1 cellular context compared by ENCODE assay signal in the genomic region with DNA sequence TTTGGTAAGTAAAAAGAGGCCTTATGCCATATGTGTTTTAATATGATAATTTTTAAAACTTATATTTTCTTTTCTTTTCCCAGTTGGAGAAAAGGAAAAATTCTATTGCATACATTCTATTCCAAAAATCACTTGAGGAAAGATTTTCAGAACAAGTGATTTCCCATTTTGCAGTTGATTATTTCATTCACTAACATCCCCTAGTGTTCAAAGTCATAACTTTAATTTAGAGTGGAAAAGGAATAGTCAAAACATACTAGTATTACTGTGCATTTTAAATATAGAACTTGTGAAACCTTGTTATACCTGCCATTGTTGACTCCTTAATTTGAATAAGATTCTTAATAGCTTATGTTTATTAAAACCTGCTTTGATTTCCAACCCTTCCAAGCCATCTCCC.
TF ChIP-seq lines count a peak whose summit lies in the region.

No MANE protein-coding gene starts in this region.

TF ChIP-seq in SK-N-SH treated with all-trans-retinoic acid at 6 μM for 48 hours, 23 proteins besides CTCF, POLR2A, EP300 and RAD21 (continued from another document):
- TF ChIP-seq ZNF8 (CRISPR knock-in tag; IDR thresholded peaks at IDR 0.05) (no peak), ZFP3 (CRISPR knock-in tag; IDR thresholded peaks at IDR 0.05) (no peak), ISL1 (CRISPR knock-in tag; IDR thresholded peaks at IDR 0.05) (no peak), BACH2 (CRISPR knock-in tag; IDR thresholded peaks at IDR 0.05; ENCODE audit: borderline replicate concordance) (no peak), CSDC2 (CRISPR knock-in tag; IDR thresholded peaks at IDR 0.05) (no peak), OSR1 (CRISPR knock-in tag; IDR thresholded peaks at IDR 0.05) (no peak)
- TF ChIP-seq, protein P1, sequence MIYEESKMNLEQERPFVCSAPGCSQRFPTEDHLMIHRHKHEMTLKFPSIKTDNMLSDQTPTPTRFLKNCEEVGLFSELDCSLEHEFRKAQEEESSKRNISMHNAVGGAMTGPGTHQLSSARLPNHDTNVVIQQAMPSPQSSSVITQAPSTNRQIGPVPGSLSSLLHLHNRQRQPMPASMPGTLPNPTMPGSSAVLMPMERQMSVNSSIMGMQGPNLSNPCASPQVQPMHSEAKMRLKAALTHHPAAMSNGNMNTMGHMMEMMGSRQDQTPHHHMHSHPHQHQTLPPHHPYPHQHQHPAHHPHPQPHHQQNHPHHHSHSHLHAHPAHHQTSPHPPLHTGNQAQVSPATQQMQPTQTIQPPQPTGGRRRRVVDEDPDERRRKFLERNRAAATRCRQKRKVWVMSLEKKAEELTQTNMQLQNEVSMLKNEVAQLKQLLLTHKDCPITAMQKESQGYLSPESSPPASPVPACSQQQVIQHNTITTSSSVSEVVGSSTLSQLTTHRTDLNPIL (CRISPR knock-in tag; IDR thresholded peaks at IDR 0.05; ENCODE audit: low read depth), result no peak
- TF ChIP-seq, protein P2, sequence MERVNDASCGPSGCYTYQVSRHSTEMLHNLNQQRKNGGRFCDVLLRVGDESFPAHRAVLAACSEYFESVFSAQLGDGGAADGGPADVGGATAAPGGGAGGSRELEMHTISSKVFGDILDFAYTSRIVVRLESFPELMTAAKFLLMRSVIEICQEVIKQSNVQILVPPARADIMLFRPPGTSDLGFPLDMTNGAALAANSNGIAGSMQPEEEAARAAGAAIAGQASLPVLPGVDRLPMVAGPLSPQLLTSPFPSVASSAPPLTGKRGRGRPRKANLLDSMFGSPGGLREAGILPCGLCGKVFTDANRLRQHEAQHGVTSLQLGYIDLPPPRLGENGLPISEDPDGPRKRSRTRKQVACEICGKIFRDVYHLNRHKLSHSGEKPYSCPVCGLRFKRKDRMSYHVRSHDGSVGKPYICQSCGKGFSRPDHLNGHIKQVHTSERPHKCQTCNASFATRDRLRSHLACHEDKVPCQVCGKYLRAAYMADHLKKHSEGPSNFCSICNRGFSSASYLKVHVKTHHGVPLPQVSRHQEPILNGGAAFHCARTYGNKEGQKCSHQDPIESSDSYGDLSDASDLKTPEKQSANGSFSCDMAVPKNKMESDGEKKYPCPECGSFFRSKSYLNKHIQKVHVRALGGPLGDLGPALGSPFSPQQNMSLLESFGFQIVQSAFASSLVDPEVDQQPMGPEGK (CRISPR knock-in tag; IDR thresholded peaks at IDR 0.05; ENCODE audit: borderline replicate concordance), result no peak
- TF ChIP-seq, protein P3, sequence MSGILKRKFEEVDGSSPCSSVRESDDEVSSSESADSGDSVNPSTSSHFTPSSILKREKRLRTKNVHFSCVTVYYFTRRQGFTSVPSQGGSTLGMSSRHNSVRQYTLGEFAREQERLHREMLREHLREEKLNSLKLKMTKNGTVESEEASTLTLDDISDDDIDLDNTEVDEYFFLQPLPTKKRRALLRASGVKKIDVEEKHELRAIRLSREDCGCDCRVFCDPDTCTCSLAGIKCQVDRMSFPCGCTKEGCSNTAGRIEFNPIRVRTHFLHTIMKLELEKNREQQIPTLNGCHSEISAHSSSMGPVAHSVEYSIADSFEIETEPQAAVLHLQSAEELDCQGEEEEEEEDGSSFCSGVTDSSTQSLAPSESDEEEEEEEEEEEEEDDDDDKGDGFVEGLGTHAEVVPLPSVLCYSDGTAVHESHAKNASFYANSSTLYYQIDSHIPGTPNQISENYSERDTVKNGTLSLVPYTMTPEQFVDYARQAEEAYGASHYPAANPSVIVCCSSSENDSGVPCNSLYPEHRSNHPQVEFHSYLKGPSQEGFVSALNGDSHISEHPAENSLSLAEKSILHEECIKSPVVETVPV (CRISPR knock-in tag; IDR thresholded peaks at IDR 0.05), result no peak
